33 cellular contexts compared by ENCODE assay signal in genomic region chr1:19990703-19991102, GRCh38. TPM values are rescaled to one million over a fixed set of nuclear protein-coding genes. Genes with fewer than 3 reads are reported as not detected.
"Had no signal": no experiment of that assay in that cellular context is flagged by ENCODE, and none has a peak within 500 bp of the region (broad histone marks: within the 10 kb centered on the region; RNA-seq: fewer than 3 reads in every experiment).

No MANE protein-coding gene starts in this region.

- H3K27ac Mint-ChIP-seq: activated CD4-positive, alpha-beta T cell treated with anti-CD3 and anti-CD28 coated beads, Interleukin-2, amount 10 ng/mL, durations not matched to agents 24 days and 14 days; activated CD8-positive, alpha-beta T cell treated with anti-CD3 and anti-CD28 coated beads for 36 hours; activated naive CD8-positive, alpha-beta T cell treated with anti-CD3 and anti-CD28 coated beads for 36 hours; activated T-cell treated with anti-CD3 and anti-CD28 coated beads, Interleukin-2, amount 50 U/mL, for 72 hours; activated T-helper 17 cell treated with anti-CD3 and anti-CD28 coated beads, Interleukin-2, amount 50 U/mL, for 72 hours had no signal

- H3K4me3 Mint-ChIP-seq: activated CD4-positive, alpha-beta T cell treated with anti-CD3 and anti-CD28 coated beads, Interleukin-2, amount 10 ng/mL, durations not matched to agents 24 days and 14 days; activated CD8-positive, alpha-beta T cell treated with anti-CD3 and anti-CD28 coated beads for 36 hours; activated naive CD8-positive, alpha-beta T cell treated with anti-CD3 and anti-CD28 coated beads for 36 hours; activated T-cell treated with anti-CD3 and anti-CD28 coated beads, Interleukin-2, amount 50 U/mL, for 72 hours; activated T-helper 17 cell treated with anti-CD3 and anti-CD28 coated beads, Interleukin-2, amount 50 U/mL, for 72 hours had no signal

- H3K4me1 Mint-ChIP-seq: activated naive CD8-positive, alpha-beta T cell treated with anti-CD3 and anti-CD28 coated beads for 36 hours; activated T-helper 17 cell treated with anti-CD3 and anti-CD28 coated beads, Interleukin-2, amount 50 U/mL, for 72 hours had no signal

- ATAC-seq: activated CD8-positive, alpha-beta T cell treated with anti-CD3 and anti-CD28 coated beads for 36 hours; activated T-cell treated with anti-CD3 and anti-CD28 coated beads, Interleukin-2, amount 50 U/mL, for 72 hours; activated T-helper 17 cell treated with anti-CD3 and anti-CD28 coated beads, Interleukin-2, amount 50 U/mL, for 72 hours; Panc1 had no signal

- H3K27ac ChIP-seq: brain microvascular endothelial cell, SJCRH30, SK-N-MC, WERI-Rb-1 had no signal

- H3K4me3 ChIP-seq: MG63, SJCRH30, SK-N-MC had no signal

- H3K4me1 ChIP-seq: SJCRH30 had no signal

- H3K36me3 Mint-ChIP-seq: activated naive CD8-positive, alpha-beta T cell treated with anti-CD3 and anti-CD28 coated beads for 36 hours had no signal

- DNase-seq: activated CD4-positive, alpha-beta T cell treated with anti-CD3 and anti-CD28 coated beads, Interleukin-2, amount 10 ng/mL, durations not matched to agents 24 days and 14 days; activated CD4-positive, alpha-beta T cell treated with anti-CD3 and anti-CD28 coated beads, Interleukin-2, amount 50 U/mL, for 4 hours; activated CD8-positive, alpha-beta T cell treated with anti-CD3 and anti-CD28 coated beads for 36 hours; activated effector memory CD4-positive, alpha-beta T cell treated with anti-CD3 and anti-CD28 coated beads, Interleukin-2, amount 50 U/mL, for 16 hours; activated naive CD4-positive, alpha-beta T cell; activated naive CD4-positive, alpha-beta T cell treated with anti-CD3 and anti-CD28 coated beads, Interleukin-2, amount 50 U/mL, for 16 hours; activated naive CD8-positive, alpha-beta T cell treated with anti-CD3 and anti-CD28 coated beads for 36 hours; activated T-cell treated with anti-CD3 and anti-CD28 coated beads, Interleukin-2, amount 50 U/mL, for 1 hour; activated T-cell treated with anti-CD3 and anti-CD28 coated beads, Interleukin-2, amount 50 U/mL, for 72 hours; amniotic stem cell; aorta; brain microvascular endothelial cell; central memory CD4-positive, alpha-beta T cell; MG63; NCI-H1048; NCI-H1105 treated with DMSO at 0.1 percent for 48 hours; NCI-H1436; NCI-H1694; NCI-H1930; NCI-H2081 treated with DMSO at 0.1 percent for 48 hours; NCI-H226; NCI-H446 treated with DMSO at 0.1 percent for 48 hours; SHP77; SJCRH30; T1000; WERI-Rb-1 had no signal

- H3K36me3 ChIP-seq: brain microvascular endothelial cell, MG63, SJCRH30, WERI-Rb-1 had no signal

- H3K9me3 Mint-ChIP-seq: activated CD4-positive, alpha-beta T cell treated with anti-CD3 and anti-CD28 coated beads, Interleukin-2, amount 10 ng/mL, durations not matched to agents 24 days and 14 days; activated CD8-positive, alpha-beta T cell treated with anti-CD3 and anti-CD28 coated beads for 36 hours; activated naive CD8-positive, alpha-beta T cell treated with anti-CD3 and anti-CD28 coated beads for 36 hours; activated T-cell treated with anti-CD3 and anti-CD28 coated beads, Interleukin-2, amount 50 U/mL, for 72 hours; activated T-helper 17 cell treated with anti-CD3 and anti-CD28 coated beads, Interleukin-2, amount 50 U/mL, for 72 hours had no signal

- H3K9me3 ChIP-seq: MG63, SJCRH30 had no signal

RNA-seq across cellular contexts. Expression of gene PLA2G2A, which starts 11.3 kb away (rescaled TPM):
- total RNA-seq: activated CD4-positive, alpha-beta T cell treated with anti-CD3 and anti-CD28 coated beads, Interleukin-2, amount 10 ng/mL, durations not matched to agents 24 days and 14 days; activated CD8-positive, alpha-beta memory T cell treated with anti-CD3 and anti-CD28 coated beads for 36 hours; activated CD8-positive, alpha-beta T cell treated with anti-CD3 and anti-CD28 coated beads for 36 hours; activated naive CD8-positive, alpha-beta T cell treated with anti-CD3 and anti-CD28 coated beads for 36 hours; activated T-cell treated with anti-CD3 and anti-CD28 coated beads, Interleukin-2, amount 50 U/mL, for 72 hours; activated T-helper 17 cell treated with anti-CD3 and anti-CD28 coated beads, Interleukin-2, amount 50 U/mL, for 72 hours; RPMI7951; SJCRH30; T-helper 1 cell treated with Interleukin-12 subunit alpha and Interleukin-12 subunit beta and Interleukin-4 antibody, amounts not matched to agents 30 ng/mL and 1 ng/mL, for 36 hours; T-helper 2 cell treated with Interferon-gamma antibody and Interleukin-4, amounts not matched to agents 100 ng/mL and 5 ng/mL, for 36 hours had no signal
